1 cellular context compared by ENCODE assay signal in genomic region chr18:58041633-58042032, GRCh38.
TF ChIP-seq lines count a peak whose summit lies in the region.

No MANE protein-coding gene starts in this region.

TF ChIP-seq in K562, 482 proteins besides CTCF, POLR2A, EP300 and RAD21 (continues in another document):
- peak; percentile 45 to 52 for TF ChIP-seq KDM1A (IDR thresholded peaks at IDR 0.05)
- 0 out of 2 replicates have a peak, but pooled peaks have one; percentile 51 for TF ChIP-seq MTA1 (IDR thresholded peaks at IDR 0.05; ENCODE audit: borderline replicate concordance)
- TF ChIP-seq KLF13 (tag; IDR thresholded peaks at IDR 0.05; ENCODE audit: borderline replicate concordance, low read depth) = peak; percentile 56; the same call in 1 of the 2 replicates
- TF ChIP-seq ARNT (IDR thresholded peaks at IDR 0.05) = 0 out of 4 replicates have a peak, but pooled peaks of 1 of the 2 experiments have one; percentile 33
- peak; percentile 65 for TF ChIP-seq NCOR1 (IDR thresholded peaks at IDR 0.05)
- peak; percentile 92 for TF ChIP-seq ETV1 (tag; conservative IDR thresholded peaks at IDR 0.05; ENCODE audit: low read depth)
- no peak for TF ChIP-seq GABPB2 (CRISPR knock-in tag; conservative IDR thresholded peaks at IDR 0.05)
- no peak for TF ChIP-seq ZNF134 (CRISPR knock-in tag; conservative IDR thresholded peaks at IDR 0.05)
- peak; percentile 71 for TF ChIP-seq CBFA2T3 (IDR thresholded peaks at IDR 0.05)
- TF ChIP-seq NCOA1 (IDR thresholded peaks at IDR 0.05; ENCODE audit: low read depth) = peak; percentile 68; the same call in 1 of the 2 replicates
- 0 out of 4 replicates have a peak, but pooled peaks have one; percentile 29 to 56 for TF ChIP-seq FOXK2 (conservative IDR thresholded peaks at IDR 0.05 in 1 of 2, IDR thresholded peaks at IDR 0.05 in 1 of 2; ENCODE audit: low read depth in 2 of 2)
- TF ChIP-seq PREB (CRISPR knock-in tag; IDR thresholded peaks at IDR 0.05) = no peak
- TF ChIP-seq HDAC3 (IDR thresholded peaks at IDR 0.05; ENCODE audit: borderline replicate concordance, partially characterized antibody) = peak; percentile 47
- no peak for TF ChIP-seq SMC3 (conservative IDR thresholded peaks at IDR 0.05; ENCODE audit: insufficient read depth, low read depth, low read length)
- TF ChIP-seq CBX3 (IDR thresholded peaks at IDR 0.05; ENCODE audit: borderline replicate concordance in 1 of 2, low read length in 2 of 2) = peak in 1 of 2 experiments; percentile 41; a peak in 1 of 3 replicates
- TF ChIP-seq ATF6 (CRISPR knock-in tag; IDR thresholded peaks at IDR 0.05) = no peak
- 0 out of 2 replicates have a peak, but pooled peaks have one; percentile 42 for TF ChIP-seq MBD2 (IDR thresholded peaks at IDR 0.05; ENCODE audit: borderline replicate concordance, low read depth)
- no peak for TF ChIP-seq ZNF23 (CRISPR knock-in tag; IDR thresholded peaks at IDR 0.05)
- peak in 1 of 2 experiments; percentile 42; a peak in 3 of 4 replicates for TF ChIP-seq MNT (conservative IDR thresholded peaks at IDR 0.05)
- no peak for TF ChIP-seq RBBP5 (IDR thresholded peaks at IDR 0.05; ENCODE audit: borderline replicate concordance, insufficient read depth, low read length, poor library complexity, severe bottlenecking)
- peak in 1 of 2 experiments; percentile 84; a peak in 2 of 4 replicates for TF ChIP-seq RCOR1 (IDR thresholded peaks at IDR 0.05; ENCODE audit: borderline replicate concordance in 1 of 2, low read depth in 2 of 2, low read length in 2 of 2)
- no peak for TF ChIP-seq WHSC1 (IDR thresholded peaks at IDR 0.05; ENCODE audit: low read length)
- TF ChIP-seq SOX6 (IDR thresholded peaks at IDR 0.05) = peak; percentile 68; the same call in 1 of the 2 replicates
- peak in 1 of 2 experiments; percentile 43 for TF ChIP-seq NCOA2 (IDR thresholded peaks at IDR 0.05; ENCODE audit: partially characterized antibody in 2 of 2)
- TF ChIP-seq NEUROD1 (IDR thresholded peaks at IDR 0.05; ENCODE audit: borderline replicate concordance, low read depth, low read length, partially characterized antibody) = peak; percentile 79
- TF ChIP-seq MITF (IDR thresholded peaks at IDR 0.05) = no peak
- 0 out of 2 replicates have a peak, but pooled peaks have one; percentile 32 for TF ChIP-seq JUND (IDR thresholded peaks at IDR 0.05; ENCODE audit: borderline replicate concordance, low read depth, low read length)
- peak; percentile 34; the same call in 1 of the 3 replicates for TF ChIP-seq JUND (tag; IDR thresholded peaks at IDR 0.05; ENCODE audit: borderline replicate concordance, low read depth, low read length)
- TF ChIP-seq NR2C2 (CRISPR knock-in tag; IDR thresholded peaks at IDR 0.05) = no peak
- TF ChIP-seq NR2C2 (tag; IDR thresholded peaks at IDR 0.05) = peak; percentile 46
- TF ChIP-seq ZNF592 (IDR thresholded peaks at IDR 0.05) = peak; percentile 57
- TF ChIP-seq CBFA2T2 (conservative IDR thresholded peaks at IDR 0.05) = peak; percentile 51; the same call in 1 of the 2 replicates
- TF ChIP-seq TBL1XR1 (IDR thresholded peaks at IDR 0.05; ENCODE audit: low read length in 2 of 2) = peak in 1 of 2 experiments; percentile 58; a peak in 1 of 4 replicates
- 0 out of 2 replicates have a peak, but pooled peaks have one; percentile 22 for TF ChIP-seq NR2C1 (IDR thresholded peaks at IDR 0.05)
- TF ChIP-seq NR2C1 (tag; IDR thresholded peaks at IDR 0.05) = no peak
- TF ChIP-seq ZEB2 (IDR thresholded peaks at IDR 0.05) = peak; percentile 46; the same call in 1 of the 2 replicates
- peak; percentile 93 for TF ChIP-seq ESRRA (IDR thresholded peaks at IDR 0.05; ENCODE audit: borderline replicate concordance, low read depth)
- TF ChIP-seq RNF2 (IDR thresholded peaks at IDR 0.05) = peak; percentile 81
- peak; percentile 86 for TF ChIP-seq DPF2 (IDR thresholded peaks at IDR 0.05)
- TF ChIP-seq ETS2 (tag; IDR thresholded peaks at IDR 0.05; ENCODE audit: borderline replicate concordance, poor library complexity, severe bottlenecking) = no peak
- TF ChIP-seq ZNF263 (CRISPR knock-in tag; IDR thresholded peaks at IDR 0.05; ENCODE audit: borderline replicate concordance) = no peak
- no peak for TF ChIP-seq CXXC5 (CRISPR knock-in tag; IDR thresholded peaks at IDR 0.05)
- 0 out of 2 replicates have a peak, but pooled peaks have one; percentile 22 for TF ChIP-seq FOXJ2 (tag; IDR thresholded peaks at IDR 0.05)
- no peak for TF ChIP-seq RREB1 (CRISPR knock-in tag; IDR thresholded peaks at IDR 0.05)
- TF ChIP-seq CTCFL (IDR thresholded peaks at IDR 0.05; ENCODE audit: borderline replicate concordance, insufficient read depth, low read depth, low read length, poor library complexity, severe bottlenecking) = no peak
- peak; percentile 78; the same call in 1 of the 2 replicates for TF ChIP-seq KLF1 (tag; IDR thresholded peaks at IDR 0.05)
- TF ChIP-seq GATAD2B (IDR thresholded peaks at IDR 0.05; ENCODE audit: borderline replicate concordance) = peak; percentile 79; the same call in 1 of the 2 replicates
